10 cellular contexts compared by ENCODE assay signal in genomic region chr2:138948070-138948539, GRCh38.
A peak's percentile ranks its signal among the peaks of the same experiment; 100 is the strongest.
DNase-seq lines count a peak whose midpoint lies in the region; ATAC-seq and TF ChIP-seq lines count a peak whose summit lies in the region.
"Had no signal": no experiment of that assay in that cellular context is flagged by ENCODE, and none has a peak within 500 bp of the region (broad histone marks: within the 10 kb centered on the region; RNA-seq: fewer than 3 reads in every experiment).

No MANE protein-coding gene starts in this region.

- ATAC-seq in GM18505 (IDR thresholded peaks at IDR 0.05; ENCODE audit: unreplicated experiment) (peak; percentile 82), HG03025 (IDR thresholded peaks at IDR 0.05; ENCODE audit: low FRiP score, unreplicated experiment) (peak; percentile 56)
- ATAC-seq in activated CD8-positive, alpha-beta memory T cell treated with anti-CD3 and anti-CD28 coated beads, Interleukin-2, amount 10 ng/mL, durations not matched to agents 7 days and 5 days, result no peak
- ATAC-seq: right lobe of liver had no signal

- H3K27me3 ChIP-seq in mesendoderm (ENCODE audit: insufficient read depth, low read length, poor library complexity) (no peaks in the 10 kb centered on the region), H7 (ENCODE audit: control insufficient read depth, insufficient read depth, low read length) (no peaks in the 10 kb centered on the region), WERI-Rb-1 (ENCODE audit: insufficient read depth, low read depth, severe bottlenecking) (no peaks in the 10 kb centered on the region)
- H3K27me3 ChIP-seq: right lobe of liver had no signal

- DNase-seq in SW 1271 (lab: John Stamatoyannopoulos, UW) (peak; percentile 96 to 100), mesendoderm (peak; percentile 70), H7 (no peak), NOMO-1 (lab: John Stamatoyannopoulos, UW; ENCODE audit: unreplicated experiment in 2 of 2) (no peak), WERI-Rb-1 (no peak)
- DNase-seq in activated CD8-positive, alpha-beta memory T cell treated with anti-CD3 and anti-CD28 coated beads, Interleukin-2, amount 10 ng/mL, durations not matched to agents 7 days and 5 days, result no peak
- DNase-seq: right lobe of liver had no signal

- TF ChIP-seq CTCF in WERI-Rb-1 (IDR thresholded peaks at IDR 0.05; ENCODE audit: low read depth, low read length), result no peak

- H3K4me1 ChIP-seq in mesendoderm (ENCODE audit: control insufficient read depth, low read depth, low read length), result peaks cover 4% of the 10 kb centered on the region
- H3K4me1 ChIP-seq: right lobe of liver had no signal

- no peaks in the 10 kb centered on the region for H3K36me3 Mint-ChIP-seq in activated CD8-positive, alpha-beta memory T cell treated with anti-CD3 and anti-CD28 coated beads, Interleukin-2, amount 10 ng/mL, durations not matched to agents 7 days and 5 days
- H3K36me3 Mint-ChIP-seq: activated naive CD4-positive, alpha-beta T cell treated with anti-CD3 and anti-CD28 coated beads, Interleukin-2, amount 50 U/mL, for 24 hours had no signal

- no peaks in the 10 kb centered on the region for H3K79me1 ChIP-seq in mesendoderm (ENCODE audit: low read length)

- H3K9me3 Mint-ChIP-seq in activated CD8-positive, alpha-beta memory T cell treated with anti-CD3 and anti-CD28 coated beads, Interleukin-2, amount 10 ng/mL, durations not matched to agents 7 days and 5 days (ENCODE audit: low read depth), result no peaks in the 10 kb centered on the region

- no peak overlapping the region for H2AK5ac ChIP-seq in mesendoderm (ENCODE audit: low read length)

- no peak overlapping the region for H2BK5ac ChIP-seq in mesendoderm (ENCODE audit: low read length)

- no peak overlapping the region for H3K23ac ChIP-seq in mesendoderm (ENCODE audit: low read length)

- H3K27ac ChIP-seq in mesendoderm (ENCODE audit: low read depth, low read length) (no peak overlapping the region), WERI-Rb-1 (no peak overlapping the region)
- H3K27ac ChIP-seq: right lobe of liver had no signal

- no peak for TF ChIP-seq POLR2A in GM18505 (IDR thresholded peaks at IDR 0.05; ENCODE audit: borderline replicate concordance, extremely low read depth, insufficient read depth, insufficient read length)

- no peak overlapping the region for H3K9ac ChIP-seq in mesendoderm (ENCODE audit: low read length)

- no peak overlapping the region for H3K4me2 ChIP-seq in mesendoderm (ENCODE audit: low read length)

- H3K4ac ChIP-seq in mesendoderm (ENCODE audit: low read depth, low read length), result no peak overlapping the region

- no peak overlapping the region for H3K56ac ChIP-seq in mesendoderm (ENCODE audit: low read length)

- no peaks in the 10 kb centered on the region for H3K9me3 ChIP-seq in WERI-Rb-1 (ENCODE audit: severe bottlenecking)
- H3K9me3 ChIP-seq: right lobe of liver had no signal

- H4K5ac ChIP-seq in mesendoderm (ENCODE audit: low read length), result no peak overlapping the region

- H3K4me3 ChIP-seq in mesendoderm (ENCODE audit: low read length), result no peak overlapping the region
- no peak overlapping the region for H3K4me3 ChIP-seq in H7 (ENCODE audit: insufficient read depth, low read depth, low read length)
- H3K4me3 ChIP-seq in WERI-Rb-1 (ENCODE audit: low read depth, low read length), result no peak overlapping the region
- H3K4me3 ChIP-seq: right lobe of liver had no signal

- H3K36me3 ChIP-seq in mesendoderm (ENCODE audit: control insufficient read depth, insufficient read depth, low read length) (no peaks in the 10 kb centered on the region), H7 (replicated peaks; ENCODE audit: control insufficient read depth, insufficient read depth, low read length) (no peaks in the 10 kb centered on the region), WERI-Rb-1 (no peaks in the 10 kb centered on the region)
- H3K36me3 ChIP-seq: right lobe of liver had no signal

- no peak overlapping the region for H3K18ac ChIP-seq in mesendoderm (ENCODE audit: low read length)

- H3K27me3 Mint-ChIP-seq in activated CD8-positive, alpha-beta memory T cell treated with anti-CD3 and anti-CD28 coated beads, Interleukin-2, amount 10 ng/mL, durations not matched to agents 7 days and 5 days, result no peaks in the 10 kb centered on the region
- H3K27me3 Mint-ChIP-seq: activated naive CD4-positive, alpha-beta T cell treated with anti-CD3 and anti-CD28 coated beads, Interleukin-2, amount 50 U/mL, for 24 hours had no signal

- peak overlapping the region; percentile 21 for H2BK120ac ChIP-seq in mesendoderm (ENCODE audit: low read depth, low read length)

- H2BK15ac ChIP-seq in mesendoderm (replicated peaks; ENCODE audit: low read depth), result no peak overlapping the region

- CTCF ChIA-PET in activated CD8-positive, alpha-beta memory T cell treated with anti-CD3 and anti-CD28 coated beads, Interleukin-2, amount 10 ng/mL, durations not matched to agents 7 days and 5 days (lab: Charles Lee), result no interaction called here

- peaks cover 2% of the 10 kb centered on the region for H3K4me1 Mint-ChIP-seq in activated CD8-positive, alpha-beta memory T cell treated with anti-CD3 and anti-CD28 coated beads, Interleukin-2, amount 10 ng/mL, durations not matched to agents 7 days and 5 days
- H3K4me1 Mint-ChIP-seq: activated naive CD4-positive, alpha-beta T cell treated with anti-CD3 and anti-CD28 coated beads, Interleukin-2, amount 50 U/mL, for 24 hours had no signal

- H4K8ac ChIP-seq in mesendoderm (ENCODE audit: low read depth, low read length), result no peak overlapping the region

- no CpG with 5 or more reads among the region's 1 CpG for WGBS in mesendoderm (ENCODE audit: extremely low coverage, insufficient coverage, low lambda C conversion rate)

- no peak overlapping the region for H3K27ac Mint-ChIP-seq in activated CD8-positive, alpha-beta memory T cell treated with anti-CD3 and anti-CD28 coated beads, Interleukin-2, amount 10 ng/mL, durations not matched to agents 7 days and 5 days
- H3K27ac Mint-ChIP-seq: activated naive CD4-positive, alpha-beta T cell treated with anti-CD3 and anti-CD28 coated beads, Interleukin-2, amount 50 U/mL, for 24 hours had no signal

- H3K79me2 ChIP-seq in mesendoderm (ENCODE audit: control insufficient read depth, insufficient read depth, low read length), result no peaks in the 10 kb centered on the region

- H3K4me3 Mint-ChIP-seq in activated CD8-positive, alpha-beta memory T cell treated with anti-CD3 and anti-CD28 coated beads, Interleukin-2, amount 10 ng/mL, durations not matched to agents 7 days and 5 days, result no peak overlapping the region
- H3K4me3 Mint-ChIP-seq: activated naive CD4-positive, alpha-beta T cell treated with anti-CD3 and anti-CD28 coated beads, Interleukin-2, amount 50 U/mL, for 24 hours had no signal

Comparison
In these comparisons a context has a peak if more than half of its experiments do, and no peak if none do; other contexts are left out.
1. DNase-seq: peak in SW 1271 (2 of 2) and mesendoderm (single experiment); none in H7 (single experiment), NOMO-1 (0 of 2), WERI-Rb-1 (single experiment) and activated CD8-positive, alpha-beta memory T cell treated with anti-CD3 and anti-CD28 coated beads, Interleukin-2, amount 10 ng/mL, durations not matched to agents 7 days and 5 days (single experiment).